In genomic region chr19:14562660-14563589, GRCh38 we compare ENCODE assay signal across 14 cellular contexts. TPM values are rescaled to one million over a fixed set of nuclear protein-coding genes. Genes with fewer than 3 reads are reported as not detected.
DNase-seq lines count a peak whose midpoint lies in the region; ATAC-seq and TF ChIP-seq lines count a peak whose summit lies in the region.
"Had no signal": no experiment of that assay in that cellular context is flagged by ENCODE, and none has a peak within 500 bp of the region (broad histone marks: within the 10 kb centered on the region; RNA-seq: fewer than 3 reads in every experiment).

No MANE protein-coding gene starts in this region.

- peaks cover 14% of the 10 kb centered on the region for H3K36me3 ChIP-seq in thoracic aorta

- no peaks in the 10 kb centered on the region for H3K9me3 ChIP-seq in thoracic aorta

- no peaks in the 10 kb centered on the region for H3K36me3 Mint-ChIP-seq in natural killer cell treated with Interleukin-12 subunit alpha and Interleukin-12 subunit beta and Interleukin-15 and Interleukin-18, amount 100 ng/mL, for 72 hours

- H3K27me3 ChIP-seq in dorsolateral prefrontal cortex (no peaks in the 10 kb centered on the region), thoracic aorta (replicated peaks; ENCODE audit: insufficient read depth) (no peaks in the 10 kb centered on the region)
- H3K27me3 ChIP-seq: brain microvascular endothelial cell had no signal

- H3K4me3 ChIP-seq in dorsolateral prefrontal cortex, result peak overlapping the region in 17 of 59 donors; percentile 6 to 45 (median 28)
- peak overlapping the region; percentile 51 for H3K4me3 ChIP-seq in thoracic aorta

- intact Hi-C loops in dorsolateral prefrontal cortex (cut with DNase I), result loop anchor here in 1 of 2 donors (5.0 kb wide), 1 partner anchor 46 kb away; the partner anchor contains the start of gene DNAJB1

- peak overlapping the region; percentile 65 to 97 (median 93) for H3K27ac ChIP-seq in dorsolateral prefrontal cortex
- peak overlapping the region; percentile 76 to 90 for H3K27ac ChIP-seq in thoracic aorta

- TF ChIP-seq CTCF in dorsolateral prefrontal cortex (IDR thresholded peaks at IDR 0.05 in 54 of 56, conservative IDR thresholded peaks at IDR 0.05 in 2 of 56; ENCODE audit: low read depth in 1 of 56, partially characterized antibody in 56 of 56) (no peak), thoracic aorta (IDR thresholded peaks at IDR 0.05) (no peak)

- H3K27ac Mint-ChIP-seq in natural killer cell treated with Interleukin-12 subunit alpha and Interleukin-12 subunit beta and Interleukin-15 and Interleukin-18, amount 100 ng/mL, for 72 hours, result peak overlapping the region; percentile 81 to 92

- H3K4me3 Mint-ChIP-seq in natural killer cell treated with Interleukin-12 subunit alpha and Interleukin-12 subunit beta and Interleukin-15 and Interleukin-18, amount 100 ng/mL, for 72 hours, result peak overlapping the region; percentile 67

- no peak for ATAC-seq in natural killer cell treated with Interleukin-12 subunit alpha and Interleukin-12 subunit beta and Interleukin-15 and Interleukin-18, amount 100 ng/mL, for 72 hours
- ATAC-seq in thoracic aorta (ENCODE audit: insufficient number of reproducible peaks, low FRiP score, low read depth) (no peak), HG02798 (IDR thresholded peaks at IDR 0.05; ENCODE audit: poor library complexity, unreplicated experiment) (no peak), GM19328 (IDR thresholded peaks at IDR 0.05; ENCODE audit: unreplicated experiment) (no peak)

- no peaks in the 10 kb centered on the region for H3K9me3 Mint-ChIP-seq in natural killer cell treated with Interleukin-12 subunit alpha and Interleukin-12 subunit beta and Interleukin-15 and Interleukin-18, amount 100 ng/mL, for 72 hours

- peaks cover 13 to 36% of the 10 kb centered on the region in 2 donors for H3K4me1 ChIP-seq in thoracic aorta (ENCODE audit: control insufficient read depth in 1 of 2, low read depth in 2 of 2)

- H3K27me3 Mint-ChIP-seq in natural killer cell treated with Interleukin-12 subunit alpha and Interleukin-12 subunit beta and Interleukin-15 and Interleukin-18, amount 100 ng/mL, for 72 hours, result no peaks in the 10 kb centered on the region

- DNase-seq in DMS 273 (lab: John Stamatoyannopoulos, UW; ENCODE audit: unreplicated experiment) (peak; percentile 28), DMS 273 treated with DMSO at 0.1 percent for 48 hours (lab: John Stamatoyannopoulos, UW) (no peak), dorsolateral prefrontal cortex (no peak), thoracic aorta (ENCODE audit: low spot score) (no peak)
- no peak for DNase-seq in natural killer cell treated with Interleukin-12 subunit alpha and Interleukin-12 subunit beta and Interleukin-15 and Interleukin-18, amount 100 ng/mL, for 72 hours (ENCODE audit: low spot score)
- DNase-seq in stimulated activated CD4-positive, alpha-beta T cell treated with anti-CD3 and anti-CD28 coated beads, Interleukin-2, amount 100 ng/mL, for 48 hours, result no peak
- DNase-seq: 8988T; activated CD4-positive, alpha-beta T cell treated with anti-CD3 and anti-CD28 coated beads, Interleukin-2, amount 50 U/mL, for 4 hours; activated effector memory CD4-positive, alpha-beta T cell treated with Interleukin-2 at 50 U/mL for 16 hours; brain microvascular endothelial cell had no signal

- H3K4me1 Mint-ChIP-seq in natural killer cell treated with Interleukin-12 subunit alpha and Interleukin-12 subunit beta and Interleukin-15 and Interleukin-18, amount 100 ng/mL, for 72 hours (ENCODE audit: low read depth in 2 of 2), result peaks cover 22 to 42% of the 10 kb centered on the region in 2 donors

RNA-seq across cellular contexts. Expression of gene NDUFB7, which starts 8.9 kb away (rescaled TPM):
- total RNA-seq in dorsolateral prefrontal cortex (100 to 1,000 TPM; 107 to 236 (median 166) TPM), thoracic aorta (100 to 1,000 TPM; 179 to 251 TPM)
- 100 to 1,000 TPM; 109 to 167 TPM for total RNA-seq in natural killer cell treated with Interleukin-12 subunit alpha and Interleukin-12 subunit beta and Interleukin-15 and Interleukin-18, amount 100 ng/mL, for 72 hours

RNA-seq across cellular contexts. Expression of gene CLEC17A, which starts 20.0 kb away (rescaled TPM):
- total RNA-seq in dorsolateral prefrontal cortex (1 to 10 TPM in 29 of 120 experiments, under 1 TPM in 70, not detected in 21; 0.20 to 3.3 (median 0.75) TPM), thoracic aorta (not detected)
- under 1 TPM in 1 of 2 donors, not detected in 1; 0.28 TPM for total RNA-seq in natural killer cell treated with Interleukin-12 subunit alpha and Interleukin-12 subunit beta and Interleukin-15 and Interleukin-18, amount 100 ng/mL, for 72 hours
- total RNA-seq: subcutaneous adipose tissue; T-helper 2 cell treated with Interferon-gamma antibody and Interleukin-4, amounts not matched to agents 100 ng/mL and 5 ng/mL, for 36 hours had no signal

RNA-seq across cellular contexts. Expression of gene TECR, which starts 33.5 kb away (rescaled TPM):
- 100 to 1,000 TPM; 169 to 287 (median 205) TPM for total RNA-seq in dorsolateral prefrontal cortex
- total RNA-seq in natural killer cell treated with Interleukin-12 subunit alpha and Interleukin-12 subunit beta and Interleukin-15 and Interleukin-18, amount 100 ng/mL, for 72 hours, result 100 to 1,000 TPM in 1 of 2 donors, 10 to 100 TPM in 1; 74.0 to 110 TPM
- 10 to 100 TPM; 35.6 to 37.6 TPM for total RNA-seq in thoracic aorta

RNA-seq across cellular contexts. Expression of gene DNAJB1, which starts 44.7 kb away (rescaled TPM):
- 1,000 to 10,000 TPM in 2 of 120 experiments, 100 to 1,000 TPM in 67, 10 to 100 TPM in 51; 67.5 to 1,486 (median 107) TPM for total RNA-seq in dorsolateral prefrontal cortex
- 10 to 100 TPM; 65.3 to 68.8 TPM for total RNA-seq in natural killer cell treated with Interleukin-12 subunit alpha and Interleukin-12 subunit beta and Interleukin-15 and Interleukin-18, amount 100 ng/mL, for 72 hours
- total RNA-seq in thoracic aorta, result 10 to 100 TPM; 50.1 to 50.6 TPM
